17 cellular contexts compared by ENCODE assay signal in genomic region chr2:182416191-182416590, GRCh38. TPM values are rescaled to one million over a fixed set of nuclear protein-coding genes. Genes with fewer than 3 reads are reported as not detected.
DNase-seq lines count a peak whose midpoint lies in the region; ATAC-seq lines count a peak whose summit lies in the region.
"Had no signal": no experiment of that assay in that cellular context is flagged by ENCODE, and none has a peak within 500 bp of the region (broad histone marks: within the 10 kb centered on the region; RNA-seq: fewer than 3 reads in every experiment).

No MANE protein-coding gene starts in this region.

- no peaks in the 10 kb centered on the region for H3K9me3 ChIP-seq in T-helper 17 cell (ENCODE audit: control insufficient read depth, low read length, poor library complexity, severe bottlenecking)
- H3K9me3 ChIP-seq: BLaER1 treated with 17β-estradiol and CSF1 and Interleukin-3, amounts not matched to agents 10 nM and 100 nM; HAP-1 had no signal

- no peak for ATAC-seq in T-helper 17 cell

- no peak overlapping the region for H3K27ac Mint-ChIP-seq in T-helper 17 cell
- H3K27ac Mint-ChIP-seq: CD4-positive, CD25-positive, alpha-beta regulatory T cell had no signal

- H3K4me3 Mint-ChIP-seq in T-helper 17 cell: no peak overlapping the region
- H3K4me3 Mint-ChIP-seq: CD4-positive, CD25-positive, alpha-beta regulatory T cell had no signal

- H3K27me3 Mint-ChIP-seq in T-helper 17 cell: no peaks in the 10 kb centered on the region

- no peaks in the 10 kb centered on the region for H3K36me3 Mint-ChIP-seq in T-helper 17 cell (ENCODE audit: low read depth)
- H3K36me3 Mint-ChIP-seq: CD4-positive, CD25-positive, alpha-beta regulatory T cell had no signal

- no peaks in the 10 kb centered on the region for H3K4me1 Mint-ChIP-seq in T-helper 17 cell
- H3K4me1 Mint-ChIP-seq: CD4-positive, CD25-positive, alpha-beta regulatory T cell had no signal

- DNase-seq in NCI-H524 (lab: John Stamatoyannopoulos, UW) (peak; percentile 27 to 55), NCI-H524 treated with DMSO at 0.1 percent for 48 hours (lab: John Stamatoyannopoulos, UW) (no peak), DMS 273 treated with DMSO at 0.1 percent for 48 hours (lab: John Stamatoyannopoulos, UW) (peak; percentile 9), cerebellar cortex (ENCODE audit: low spot score) (peak; percentile 72), superior temporal gyrus (ENCODE audit: extremely low spot score) (peak; percentile 51), T-helper 17 cell (no peak), GM19238 (ENCODE audit: insufficient read length, low spot score) (no peak)
- DNase-seq: ACHN; CD4-positive, CD25-positive, alpha-beta regulatory T cell; DMS79; EL; GDM1; IMR-90 had no signal

RNA-seq across cellular contexts. Expression of gene PDE1A, which starts 10.6 kb away (rescaled TPM):
- not detected for total RNA-seq in T-helper 17 cell
- total RNA-seq: A172; CD4-positive, CD25-positive, alpha-beta regulatory T cell; HT-29 had no signal

Comparison
In these comparisons a context has a peak if more than half of its experiments do, and no peak if none do; other contexts are left out.
1. DNase-seq: peak in NCI-H524 (2 of 2), DMS 273 treated with DMSO at 0.1 percent for 48 hours (single experiment), cerebellar cortex (single experiment) and superior temporal gyrus (single experiment); none in NCI-H524 treated with DMSO at 0.1 percent for 48 hours (single experiment), T-helper 17 cell (0 of 3) and GM19238 (single experiment).